Comparison of ENCODE assay signal across 8 cellular contexts in genomic region chr1:16960560-16961296, GRCh38.
A peak's percentile ranks its signal among the peaks of the same experiment; 100 is the strongest.
DNase-seq lines count a peak whose midpoint lies in the region; ATAC-seq lines count a peak whose summit lies in the region.

No MANE protein-coding gene starts in this region.

- no peaks in the 10 kb centered on the region for H3K9me3 Mint-ChIP-seq in memory B cell

- ATAC-seq in memory B cell (ENCODE audit: low read depth): peak; percentile 92
- no peak for ATAC-seq in HG02870 (IDR thresholded peaks at IDR 0.05; ENCODE audit: unreplicated experiment)

- peak overlapping the region; percentile 86 for H3K4me3 Mint-ChIP-seq in memory B cell

- H3K4me1 Mint-ChIP-seq in memory B cell: peaks cover 7% of the 10 kb centered on the region

- H3K36me3 Mint-ChIP-seq in memory B cell: peaks cover 10% of the 10 kb centered on the region

- DNase-seq in DMS 273 (lab: John Stamatoyannopoulos, UW; ENCODE audit: unreplicated experiment): peak; percentile 94
- DNase-seq in GOT3 (lab: John Stamatoyannopoulos, UW): peak; percentile 41
- peak; percentile 79 for DNase-seq in NCI-H2196 treated with DMSO at 0.1 percent for 48 hours (lab: John Stamatoyannopoulos, UW; ENCODE audit: unreplicated experiment)
- DNase-seq in activated CD4-positive, alpha-beta T cell treated with anti-CD3 and anti-CD28 coated beads, Interleukin-2, amount 50 U/mL, for 24 hours (ENCODE audit: low read depth in 1 of 2, low spot score in 1 of 2): peak; percentile 56 to 69
- peak; percentile 73 for DNase-seq in effector CD4-positive, alpha-beta T cell
- DNase-seq in memory B cell (ENCODE audit: low spot score in 2 of 2): peak; percentile 67 to 71
- DNase-seq in stimulated activated CD8-positive, alpha-beta memory T cell treated with anti-CD3 and anti-CD28 coated beads, Interleukin-12 subunit alpha, Interleukin-12 subunit beta, amount 100 ng/mL, for 1 hour (ENCODE audit: low read depth): peak; percentile 58

- H3K27me3 Mint-ChIP-seq in memory B cell: no peaks in the 10 kb centered on the region

- H3K27ac Mint-ChIP-seq in memory B cell: no peak overlapping the region

Comparison
In these comparisons a context has a peak if more than half of its experiments do, and no peak if none do; other contexts are left out.
1. DNase-seq: peak in every context shown above with its lines; median percentile 94 in DMS 273; 79 in NCI-H2196 treated with DMSO at 0.1 percent for 48 hours; 73 in effector CD4-positive, alpha-beta T cell; 69 in memory B cell; 62 in activated CD4-positive, alpha-beta T cell treated with anti-CD3 and anti-CD28 coated beads, Interleukin-2, amount 50 U/mL, for 24 hours; 58 in stimulated activated CD8-positive, alpha-beta memory T cell treated with anti-CD3 and anti-CD28 coated beads, Interleukin-12 subunit alpha, Interleukin-12 subunit beta, amount 100 ng/mL, for 1 hour; 41 in GOT3.